ENCODE assay signal across 16 cellular contexts in genomic region chr6:76633259-76633658, GRCh38.
DNase-seq lines count a peak whose midpoint lies in the region; ATAC-seq and TF ChIP-seq lines count a peak whose summit lies in the region.
"Had no signal": no experiment of that assay in that cellular context is flagged by ENCODE, and none has a peak within 500 bp of the region (broad histone marks: within the 10 kb centered on the region; RNA-seq: fewer than 3 reads in every experiment).

No MANE protein-coding gene starts in this region.

- H3K4me3 Mint-ChIP-seq in Caco-2 (ENCODE audit: unreplicated experiment) = no peak overlapping the region
- H3K4me3 Mint-ChIP-seq: T-helper 17 cell had no signal

- H3K9me3 Mint-ChIP-seq in Caco-2 (ENCODE audit: unreplicated experiment) = no peaks in the 10 kb centered on the region
- peaks cover 0 to 6% of the 10 kb centered on the region in 2 donors for H3K9me3 Mint-ChIP-seq in activated naive CD4-positive, alpha-beta T cell treated with anti-CD3 and anti-CD28 coated beads, Interleukin-2, amount 50 U/mL, for 72 hours

- CTCF ChIA-PET in Caco-2 (lab: Charles Lee) = no interaction called here
- CTCF ChIA-PET in Panc1 (lab: Charles Lee) = no interaction called here

- no peaks in the 10 kb centered on the region for H3K27me3 Mint-ChIP-seq in Caco-2 (ENCODE audit: insufficient read depth, unreplicated experiment)
- H3K27me3 Mint-ChIP-seq: T-helper 17 cell had no signal

- BruUV-seq in Caco-2 (replicated peaks; lab: Mats Ljungman, UMichigan) = no TSS peak
- no TSS peak for BruUV-seq in Panc1 (replicated peaks; lab: Mats Ljungman, UMichigan)

- H3K4me3 ChIP-seq in Caco-2 (ENCODE audit: low read depth, low read length) (no peak overlapping the region), Panc1 (ENCODE audit: low read depth in 2 of 2, low read length in 2 of 2) (no peak overlapping the region), right atrium auricular region (no peak overlapping the region)
- H3K4me3 ChIP-seq: BLaER1 treated with 17β-estradiol and CSF1 and Interleukin-3, amounts not matched to agents 10 nM and 100 nM; heart right ventricle; Peyer's patch had no signal

- intact Hi-C loops in Caco-2 (cut with micrococcal nuclease; ENCODE audit: unreplicated experiment) (no loop called here), Panc1 (cut with micrococcal nuclease; ENCODE audit: unreplicated experiment) (no loop called here), cardiac septum (cut with DNase I) (no loop called here)

- TF ChIP-seq CTCF in Caco-2 (IDR thresholded peaks at IDR 0.05; ENCODE audit: insufficient read depth in 1 of 2, low read depth in 1 of 2, low read length in 1 of 2, severe bottlenecking in 1 of 2, unreplicated experiment in 1 of 2) (no peak), GM12874 (IDR thresholded peaks at IDR 0.05; ENCODE audit: insufficient read depth, low read depth, low read length) (0 out of 2 replicates have a peak, but pooled peaks have one; percentile 3), Panc1 (IDR thresholded peaks at IDR 0.05) (no peak; the same call in 1 of the 2 replicates), foreskin keratinocyte (conservative IDR thresholded peaks at IDR 0.05) (no peak), right atrium auricular region (IDR thresholded peaks at IDR 0.05) (no peak)

- POLR2A ChIA-PET in Caco-2 (lab: Charles Lee) (no interaction called here), Panc1 (lab: Charles Lee) (no interaction called here)

- H3K4me1 Mint-ChIP-seq in Caco-2 (ENCODE audit: low read depth, unreplicated experiment) = no peaks in the 10 kb centered on the region
- H3K4me1 Mint-ChIP-seq: T-helper 17 cell had no signal

- H3K27ac ChIP-seq in Panc1 (ENCODE audit: low read length) = no peak overlapping the region
- no peak overlapping the region for H3K27ac ChIP-seq in foreskin keratinocyte
- H3K27ac ChIP-seq in right atrium auricular region = no peak overlapping the region
- H3K27ac ChIP-seq: BLaER1 treated with 17β-estradiol and CSF1 and Interleukin-3, amounts not matched to agents 10 nM and 100 nM; heart right ventricle; Peyer's patch had no signal

- H3K9me3 ChIP-seq in Caco-2 (no peaks in the 10 kb centered on the region), Panc1 (ENCODE audit: control insufficient read depth, insufficient read depth, low read depth, low read length) (no peaks in the 10 kb centered on the region), right atrium auricular region (no peaks in the 10 kb centered on the region)
- H3K9me3 ChIP-seq: Peyer's patch had no signal

- peak; percentile 8 to 30 for DNase-seq in Caco-2
- no peak for DNase-seq in Panc1 (ENCODE audit: low read depth, low spot score)
- no peak for DNase-seq in foreskin keratinocyte
- no peak for DNase-seq in right atrium auricular region (ENCODE audit: low spot score)
- DNase-seq in cardiac septum (ENCODE audit: low spot score) = no peak
- no peak for DNase-seq in activated naive CD4-positive, alpha-beta T cell treated with anti-CD3 and anti-CD28 coated beads, Interleukin-2, amount 50 U/mL, for 72 hours (ENCODE audit: low spot score in 2 of 2)
- DNase-seq: activated naive CD4-positive, alpha-beta T cell treated with Interleukin-2 at 50 U/mL for 16 hours; dermis blood vessel endothelial cell; heart right ventricle; NCI-H226; occipital lobe; Peyer's patch; T-helper 17 cell had no signal

- 0 out of 2 replicates have a peak, but pooled peaks have one; percentile 53 for ATAC-seq in Panc1
- ATAC-seq in foreskin keratinocyte = peak; percentile 25
- no peak for ATAC-seq in activated naive CD4-positive, alpha-beta T cell treated with anti-CD3 and anti-CD28 coated beads, Interleukin-2, amount 50 U/mL, for 72 hours
- ATAC-seq: activated CD4-positive, CD25-positive, alpha-beta regulatory T cell treated with anti-CD3 and anti-CD28 coated beads, Interleukin-2, amount 50 U/mL, for 24 hours; heart right ventricle; T-helper 17 cell had no signal

- no peaks in the 10 kb centered on the region for H3K36me3 Mint-ChIP-seq in Caco-2 (ENCODE audit: insufficient read depth, unreplicated experiment)
- peaks cover 0 to 2% of the 10 kb centered on the region in 2 donors for H3K36me3 Mint-ChIP-seq in activated naive CD4-positive, alpha-beta T cell treated with anti-CD3 and anti-CD28 coated beads, Interleukin-2, amount 50 U/mL, for 72 hours

- H3K36me3 ChIP-seq in Caco-2 (ENCODE audit: control insufficient read depth, insufficient read depth, low read length) = no peaks in the 10 kb centered on the region
- no peaks in the 10 kb centered on the region for H3K36me3 ChIP-seq in Panc1 (ENCODE audit: control insufficient read depth, insufficient read depth, low read length)
- H3K36me3 ChIP-seq in right atrium auricular region = no peaks in the 10 kb centered on the region
- H3K36me3 ChIP-seq: BLaER1 treated with 17β-estradiol and CSF1 and Interleukin-3, amounts not matched to agents 10 nM and 100 nM; heart right ventricle; Peyer's patch had no signal

- H3K27ac Mint-ChIP-seq in Caco-2 (ENCODE audit: unreplicated experiment) = no peak overlapping the region
- H3K27ac Mint-ChIP-seq in activated naive CD4-positive, alpha-beta T cell treated with anti-CD3 and anti-CD28 coated beads, Interleukin-2, amount 50 U/mL, for 72 hours = no peak overlapping the region
- H3K27ac Mint-ChIP-seq: T-helper 17 cell had no signal

- H3K27me3 ChIP-seq in Caco-2 (replicated peaks; ENCODE audit: control insufficient read depth, insufficient read depth, low read length) (no peaks in the 10 kb centered on the region), Panc1 (ENCODE audit: control insufficient read depth, insufficient read depth, low read length) (no peaks in the 10 kb centered on the region), foreskin keratinocyte (no peaks in the 10 kb centered on the region), right atrium auricular region (no peaks in the 10 kb centered on the region)
- H3K27me3 ChIP-seq: BLaER1 treated with 17β-estradiol and CSF1 and Interleukin-3, amounts not matched to agents 10 nM and 100 nM; heart right ventricle; Peyer's patch had no signal

- in situ Hi-C loops in Panc1 (cut with HindIII; ENCODE audit: low pct_unique_long_range_greater_than_20kb, low sequenced_read_pairs) = no loop called here

- H3K4me1 ChIP-seq in Caco-2 (no peaks in the 10 kb centered on the region), Panc1 (ENCODE audit: control insufficient read depth, insufficient read depth, low read length) (no peaks in the 10 kb centered on the region), foreskin keratinocyte (no peaks in the 10 kb centered on the region), right atrium auricular region (no peaks in the 10 kb centered on the region)
- H3K4me1 ChIP-seq: BLaER1 treated with 17β-estradiol and CSF1 and Interleukin-3, amounts not matched to agents 10 nM and 100 nM; heart right ventricle; Peyer's patch had no signal

Comparison
In these comparisons a context has a peak if more than half of its experiments do, and no peak if none do; other contexts are left out.
1. DNase-seq: peak in Caco-2 (2 of 2); none in Panc1 (single experiment), foreskin keratinocyte (0 of 2), right atrium auricular region (single experiment), cardiac septum (single experiment) and activated naive CD4-positive, alpha-beta T cell treated with anti-CD3 and anti-CD28 coated beads, Interleukin-2, amount 50 U/mL, for 72 hours (0 of 2).
2. ATAC-seq: peak in Panc1 (single experiment) and foreskin keratinocyte (single experiment); none in activated naive CD4-positive, alpha-beta T cell treated with anti-CD3 and anti-CD28 coated beads, Interleukin-2, amount 50 U/mL, for 72 hours (0 of 2).